In genomic region chr19:45403781-45404556, GRCh38 we compare ENCODE assay signal across 8 cellular contexts. TPM values are rescaled to one million over a fixed set of nuclear protein-coding genes. Genes with fewer than 3 reads are reported as not detected.
A peak's percentile ranks its signal among the peaks of the same experiment; 100 is the strongest.
DNase-seq lines count a peak whose midpoint lies in the region; TF ChIP-seq lines count a peak whose summit lies in the region.

No MANE protein-coding gene starts in this region.

- no peak overlapping the region for H3K27ac ChIP-seq in KMS-11
- peak overlapping the region; percentile 87 to 98 for H3K27ac ChIP-seq in coronary artery
- H3K27ac ChIP-seq in mesenchymal stem cell (ENCODE audit: low read length, poor library complexity, severe bottlenecking), result no peak overlapping the region
- peak overlapping the region; percentile 87 for H3K27ac ChIP-seq in subcutaneous abdominal adipose tissue (ENCODE audit: low read depth, low read length)

- H2BK15ac ChIP-seq in mesenchymal stem cell (ENCODE audit: low read depth, poor library complexity, severe bottlenecking), result peak overlapping the region; percentile 56

- no peaks in the 10 kb centered on the region for H3K36me3 ChIP-seq in KMS-11 (ENCODE audit: insufficient read depth)
- H3K36me3 ChIP-seq in mesenchymal stem cell (ENCODE audit: control insufficient read depth in 1 of 2, insufficient read depth in 2 of 2, low read depth in 1 of 2, low read length in 2 of 2), result peaks cover 4 to 16% of the 10 kb centered on the region in 2 experiments
- peaks cover 0 to 4% (median 0%) of the 10 kb centered on the region in 5 donors for H3K36me3 ChIP-seq in subcutaneous abdominal adipose tissue (ENCODE audit: control insufficient read depth in 5 of 5, insufficient read depth in 5 of 5, low read length in 5 of 5)

- no peaks in the 10 kb centered on the region for H4K20me1 ChIP-seq in KMS-11 (ENCODE audit: insufficient read depth)

- H3K14ac ChIP-seq in mesenchymal stem cell (ENCODE audit: low read length in 2 of 2), result no peak overlapping the region

- H2AFZ ChIP-seq in KMS-11 (ENCODE audit: low read depth), result no peak overlapping the region
- no peak overlapping the region for H2AFZ ChIP-seq in mesenchymal stem cell (ENCODE audit: low read depth, low read length)

- H3K9ac ChIP-seq in KMS-11 (no peak overlapping the region), mesenchymal stem cell (ENCODE audit: low read length) (peak overlapping the region; percentile 98), subcutaneous abdominal adipose tissue (ENCODE audit: low read length in 5 of 5) (peak overlapping the region in 2 of 5 donors; percentile 26 to 80)

- H3K4me3 ChIP-seq in KMS-11 (IDR thresholded peaks at IDR 0.05; ENCODE audit: insufficient read depth, low read depth, low read length) (no peak overlapping the region), coronary artery (peak overlapping the region; percentile 77), mesenchymal stem cell (ENCODE audit: insufficient read depth in 1 of 2, low read depth in 1 of 2, low read length in 2 of 2) (peak overlapping the region; percentile 65 to 97), subcutaneous abdominal adipose tissue (ENCODE audit: low read depth in 1 of 5, low read length in 5 of 5) (peak overlapping the region; percentile 50 to 88 (median 76))

- H3K79me2 ChIP-seq in KMS-11 (ENCODE audit: insufficient read depth, low read depth), result peaks cover 22% of the 10 kb centered on the region

- H2AK5ac ChIP-seq in mesenchymal stem cell (ENCODE audit: low read length, severe bottlenecking), result peak overlapping the region; percentile 6

- H2BK120ac ChIP-seq in mesenchymal stem cell (ENCODE audit: low read depth, low read length), result no peak overlapping the region

- TF ChIP-seq CTCF in KMS-11 (conservative IDR thresholded peaks at IDR 0.05; ENCODE audit: low read depth, low read length) (peak; percentile 38; the same call in 1 of the 2 replicates), coronary artery (IDR thresholded peaks at IDR 0.05) (no peak)

- DNase-seq in DMS53 treated with DMSO at 0.1 percent for 48 hours (lab: John Stamatoyannopoulos, UW; ENCODE audit: unreplicated experiment), result peak; percentile 22
- DNase-seq in activated CD4-positive, CD25-positive, alpha-beta regulatory T cell treated with anti-CD3 and anti-CD28 coated beads, Interleukin-2, amount 50 U/mL, for 72 hours, result peak; percentile 56
- no peak for DNase-seq in coronary artery (ENCODE audit: low spot score)
- peak; percentile 47 for DNase-seq in mesenchymal stem cell
- DNase-seq in hepatic stellate cell (ENCODE audit: low spot score), result no peak
- no peak for DNase-seq in dedifferentiated amniotic fluid mesenchymal stem cell (ENCODE audit: extremely low spot score)

- H3K4me1 ChIP-seq in KMS-11 (ENCODE audit: low read depth, poor library complexity, severe bottlenecking) (peaks cover 10% of the 10 kb centered on the region), mesenchymal stem cell (ENCODE audit: control insufficient read depth, insufficient read depth, low read depth, low read length) (peaks cover 34% of the 10 kb centered on the region), subcutaneous abdominal adipose tissue (ENCODE audit: control insufficient read depth in 5 of 5, insufficient read depth in 5 of 5, low read length in 5 of 5) (peaks cover 10 to 70% (median 52%) of the 10 kb centered on the region in 5 donors)

- H3K4ac ChIP-seq in mesenchymal stem cell (ENCODE audit: low read depth in 1 of 2, low read length in 2 of 2), result no peak overlapping the region

- H3K79me1 ChIP-seq in mesenchymal stem cell (replicated peaks; ENCODE audit: low read length, poor library complexity, severe bottlenecking), result peaks cover 36% of the 10 kb centered on the region

- H3K9me3 ChIP-seq in mesenchymal stem cell (ENCODE audit: control insufficient read depth, low read length), result no peaks in the 10 kb centered on the region
- no peaks in the 10 kb centered on the region for H3K9me3 ChIP-seq in subcutaneous abdominal adipose tissue (ENCODE audit: control insufficient read depth in 5 of 5, low read length in 5 of 5)

- no peak overlapping the region for H3K23ac ChIP-seq in mesenchymal stem cell (ENCODE audit: low read length in 2 of 2)

- H4K8ac ChIP-seq in mesenchymal stem cell (ENCODE audit: low read length), result no peak overlapping the region

- H3K4me2 ChIP-seq in KMS-11 (no peak overlapping the region), mesenchymal stem cell (ENCODE audit: low read length, poor library complexity, severe bottlenecking) (peak overlapping the region; percentile 88)

- H3K27me3 ChIP-seq in KMS-11 (ENCODE audit: insufficient read depth, low read depth) (no peaks in the 10 kb centered on the region; the same call in 1 of the 2 replicates), mesenchymal stem cell (ENCODE audit: control insufficient read depth in 1 of 2, insufficient read depth in 1 of 2, low read length in 2 of 2) (no peaks in the 10 kb centered on the region), subcutaneous abdominal adipose tissue (ENCODE audit: control insufficient read depth in 5 of 5, insufficient read depth in 4 of 5, low read length in 5 of 5) (peaks cover 0 to 15% (median 7%) of the 10 kb centered on the region in 5 donors)

- H3K18ac ChIP-seq in mesenchymal stem cell (ENCODE audit: low read depth in 1 of 2, low read length in 2 of 2), result no peak overlapping the region

- no peak overlapping the region for H4K91ac ChIP-seq in mesenchymal stem cell (ENCODE audit: low read length)

- 16% methylated on average over 25 of the region's 25 CpGs for WGBS in mesenchymal stem cell

- H2BK5ac ChIP-seq in mesenchymal stem cell (ENCODE audit: low read depth, low read length, poor library complexity, severe bottlenecking), result no peak overlapping the region

- H2BK12ac ChIP-seq in mesenchymal stem cell (ENCODE audit: low read length in 2 of 2), result peak overlapping the region in 1 of 2 experiments; percentile 6

RNA-seq across cellular contexts. Expression of gene PPP1R13L, which starts 0.9 kb away (rescaled TPM):
- 9.0 TPM for polyA plus RNA-seq in mesenchymal stem cell (2013, experiment 1 of 2)
- 9.8 TPM for polyA plus RNA-seq in mesenchymal stem cell (2013, experiment 2 of 2)

RNA-seq across cellular contexts. Expression of gene POLR1G, which starts 2.5 kb away (rescaled TPM):
- 6.0 TPM for polyA plus RNA-seq in mesenchymal stem cell (2013, experiment 1 of 2)
- 6.5 TPM for polyA plus RNA-seq in mesenchymal stem cell (2013, experiment 2 of 2)

RNA-seq across cellular contexts. Expression of gene ERCC1, which starts 19.7 kb away (rescaled TPM):
- 96.4 TPM for polyA plus RNA-seq in mesenchymal stem cell (2013, experiment 1 of 2)
- 96.1 TPM for polyA plus RNA-seq in mesenchymal stem cell (2013, experiment 2 of 2)

RNA-seq across cellular contexts. Expression of gene ERCC2, which starts 33.6 kb away (rescaled TPM):
- 33.5 TPM for polyA plus RNA-seq in mesenchymal stem cell (2013, experiment 1 of 2)
- polyA plus RNA-seq in mesenchymal stem cell (2013, experiment 2 of 2), result 33.3 TPM

Comparison
In these comparisons a context has a peak if more than half of its experiments do, and no peak if none do; other contexts are left out.
1. DNase-seq: peak in DMS53 treated with DMSO at 0.1 percent for 48 hours (single experiment), activated CD4-positive, CD25-positive, alpha-beta regulatory T cell treated with anti-CD3 and anti-CD28 coated beads, Interleukin-2, amount 50 U/mL, for 72 hours (single experiment) and mesenchymal stem cell (single experiment); none in coronary artery (single experiment), hepatic stellate cell (single experiment) and dedifferentiated amniotic fluid mesenchymal stem cell (single experiment).
2. H3K27ac ChIP-seq: peak in coronary artery (2 of 2) and subcutaneous abdominal adipose tissue (single experiment); none in KMS-11 (single experiment) and mesenchymal stem cell (single experiment).